In the genomic region with DNA sequence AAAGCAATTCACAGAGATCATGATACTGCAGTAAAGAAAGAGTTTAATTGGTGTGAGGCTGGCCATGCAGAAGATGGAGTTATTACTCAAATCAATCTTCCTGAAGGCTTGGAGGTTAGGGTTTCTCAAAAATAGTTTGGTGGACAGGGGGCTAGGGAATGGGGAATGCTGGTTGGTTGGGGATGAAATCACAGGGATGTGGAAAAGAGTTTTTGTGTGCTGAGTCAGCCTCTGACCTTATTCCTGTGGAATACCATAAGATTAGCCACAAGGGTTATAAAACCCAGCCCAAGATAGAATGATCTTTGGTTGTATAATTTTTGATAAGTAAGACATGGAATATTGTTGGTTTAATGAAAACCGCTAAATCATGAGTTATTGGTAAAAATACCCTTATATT, we compare ENCODE assay signal across 20 cellular contexts.
DNase-seq lines count a peak whose midpoint lies in the region; ATAC-seq, FAIRE-seq and TF ChIP-seq lines count a peak whose summit lies in the region.
"Had no signal": no experiment of that assay in that cellular context is flagged by ENCODE, and none has a peak within 500 bp of the region (broad histone marks: within the 10 kb centered on the region; RNA-seq: fewer than 3 reads in every experiment).

No MANE protein-coding gene starts in this region.

- FAIRE-seq in urothelium cell line (lab: Jason Lieb, UNC) = peak; percentile 44
- FAIRE-seq: A204.1, GM12878, H54, HepG2 had no signal

- no peak for ATAC-seq in GM19324 (IDR thresholded peaks at IDR 0.05; ENCODE audit: low FRiP score, unreplicated experiment)
- ATAC-seq: GM12878, HepG2 had no signal

- TF ChIP-seq CTCF in GM10266 (IDR thresholded peaks at IDR 0.05; ENCODE audit: control insufficient read depth, insufficient read depth, low read depth, missing control alignments) = no peak

- in situ Hi-C loops in Caki2 (cut with HindIII; ENCODE audit: low pct_unique_long_range_greater_than_20kb, low sequenced_read_pairs) = no loop called here

- DNase-seq in Caki2 (ENCODE audit: low read depth) = peak; percentile 10
- peak; percentile 67 for DNase-seq in RPMI7951 (ENCODE audit: low read depth)
- peak; percentile 57 for DNase-seq in astrocyte of the hippocampus (ENCODE audit: low read depth, low spot score)
- DNase-seq in urothelium cell line (ENCODE audit: low spot score) = peak; percentile 52
- DNase-seq in superior temporal gyrus (ENCODE audit: extremely low spot score) = no peak
- DNase-seq in GM10266 (ENCODE audit: extremely low spot score) = no peak
- DNase-seq: ACHN; AML-193; Calu3; CD4-positive, alpha-beta T cell; DMS79 treated with DMSO at 0.1 percent for 48 hours; GF-D8; GM23248; HCEC 1CT; KBM-7 had no signal

Comparison
In these comparisons a context has a peak if more than half of its experiments do, and no peak if none do; other contexts are left out.
1. DNase-seq: peak in Caki2 (single experiment), RPMI7951 (single experiment), astrocyte of the hippocampus (single experiment) and urothelium cell line (single experiment); none in superior temporal gyrus (single experiment) and GM10266 (single experiment).